ENCODE assay signal across 31 cellular contexts in genomic region chr1:218488531-218488930, GRCh38.
DNase-seq lines count a peak whose midpoint lies in the region; ATAC-seq and TF ChIP-seq lines count a peak whose summit lies in the region.
"Had no signal": no experiment of that assay in that cellular context is flagged by ENCODE, and none has a peak within 500 bp of the region (broad histone marks: within the 10 kb centered on the region; RNA-seq: fewer than 3 reads in every experiment).

No MANE protein-coding gene starts in this region.

- H3K27ac Mint-ChIP-seq in Calu3 (ENCODE audit: unreplicated experiment) = peak overlapping the region; percentile 86
- H3K27ac Mint-ChIP-seq in chondrocyte (ENCODE audit: unreplicated experiment) = peak overlapping the region; percentile 76
- peak overlapping the region; percentile 83 for H3K27ac Mint-ChIP-seq in osteocyte (ENCODE audit: unreplicated experiment)
- no peak overlapping the region for H3K27ac Mint-ChIP-seq in natural killer cell treated with Interleukin-12 subunit alpha and Interleukin-12 subunit beta and Interleukin-15 and Interleukin-18, amount 100 ng/mL, for 72 hours
- H3K27ac Mint-ChIP-seq in activated CD8-positive, alpha-beta memory T cell treated with anti-CD3 and anti-CD28 coated beads, Interleukin-2, amount 10 ng/mL, durations not matched to agents 7 days and 5 days = no peak overlapping the region
- H3K27ac Mint-ChIP-seq: activated naive CD4-positive, alpha-beta T cell treated with anti-CD3 and anti-CD28 coated beads for 36 hours; activated T-helper 1 cell treated with anti-CD3 and anti-CD28 coated beads, Interleukin-12 subunit alpha, Interleukin-12 subunit beta, Interleukin-2, Interleukin-4 antibody, amounts not matched to agents 30 ng/mL and 10 ng/mL and 1 ng/mL, durations not matched to agents 14 hours and 24 hours and 36 hours; B cell; CD8-positive, alpha-beta T cell; nephron progenitor cell; stimulated activated naive CD8-positive, alpha-beta T cell treated with anti-CD3 and anti-CD28 coated beads, Interleukin-15, Interleukin-2, amounts not matched to agents 100 ng/mL and 50 ng/mL, for 24 hours had no signal

- BruUV-seq in Calu3 (replicated peaks; lab: Mats Ljungman, UMichigan) (no TSS peak), PC-3 (replicated peaks; lab: Mats Ljungman, UMichigan) (TSS peak; percentile 76)

- H2AFZ ChIP-seq in PC-3 (ENCODE audit: low read length) = no peak overlapping the region

- H3K27ac ChIP-seq in PC-3 (ENCODE audit: low read length) = peak overlapping the region; percentile 55
- H3K27ac ChIP-seq: ovary, uterus had no signal

- H3K9me3 Mint-ChIP-seq in Calu3 (ENCODE audit: low read depth, unreplicated experiment) (peaks cover 4% of the 10 kb centered on the region), chondrocyte (ENCODE audit: low read depth) (peaks cover 3% of the 10 kb centered on the region), osteocyte (ENCODE audit: unreplicated experiment) (no peaks in the 10 kb centered on the region)
- H3K9me3 Mint-ChIP-seq in natural killer cell treated with Interleukin-12 subunit alpha and Interleukin-12 subunit beta and Interleukin-15 and Interleukin-18, amount 100 ng/mL, for 72 hours = peaks cover 13% of the 10 kb centered on the region
- no peaks in the 10 kb centered on the region for H3K9me3 Mint-ChIP-seq in activated CD8-positive, alpha-beta memory T cell treated with anti-CD3 and anti-CD28 coated beads, Interleukin-2, amount 10 ng/mL, durations not matched to agents 7 days and 5 days (ENCODE audit: low read depth)
- H3K9me3 Mint-ChIP-seq: activated naive CD4-positive, alpha-beta T cell treated with anti-CD3 and anti-CD28 coated beads for 36 hours; activated T-helper 1 cell treated with anti-CD3 and anti-CD28 coated beads, Interleukin-12 subunit alpha, Interleukin-12 subunit beta, Interleukin-2, Interleukin-4 antibody, amounts not matched to agents 30 ng/mL and 10 ng/mL and 1 ng/mL, durations not matched to agents 14 hours and 24 hours and 36 hours; CD8-positive, alpha-beta T cell; nephron progenitor cell; stimulated activated naive CD8-positive, alpha-beta T cell treated with anti-CD3 and anti-CD28 coated beads, Interleukin-15, Interleukin-2, amounts not matched to agents 100 ng/mL and 50 ng/mL, for 24 hours had no signal

- peaks cover 24% of the 10 kb centered on the region for H3F3A ChIP-seq in PC-3 (ENCODE audit: low read length, unreplicated experiment)

- no peak for DNase-seq in Calu3
- peak; percentile 57 for DNase-seq in PC-3
- DNase-seq in chondrocyte (ENCODE audit: low spot score) = no peak
- DNase-seq in osteocyte (ENCODE audit: extremely low spot score, unreplicated experiment) = no peak
- no peak for DNase-seq in NCI-H1105 (lab: John Stamatoyannopoulos, UW)
- no peak for DNase-seq in natural killer cell treated with Interleukin-12 subunit alpha and Interleukin-12 subunit beta and Interleukin-15 and Interleukin-18, amount 100 ng/mL, for 72 hours (ENCODE audit: low spot score)
- no peak for DNase-seq in activated CD8-positive, alpha-beta memory T cell treated with anti-CD3 and anti-CD28 coated beads, Interleukin-2, amount 10 ng/mL, durations not matched to agents 7 days and 5 days
- DNase-seq: activated CD4-positive, alpha-beta T cell treated with anti-CD3 and anti-CD28 coated beads, Interleukin-2, amount 50 U/mL, for 48 hours; activated naive CD4-positive, alpha-beta T cell treated with anti-CD3 and anti-CD28 coated beads for 36 hours; body of pancreas; CD8-positive, alpha-beta T cell; cerebellar nuclear complex; DMS 273 treated with DMSO at 0.1 percent for 48 hours; heart right ventricle; Kasumi-1; MV-4-11; NCI-H1436 treated with DMSO at 0.1 percent for 48 hours; NCI-H345; NCI-H748 treated with DMSO at 0.1 percent for 48 hours; nephron progenitor cell; ovary; retina; RPMI8226; stimulated activated CD4-positive, alpha-beta T cell treated with anti-CD3 and anti-CD28 coated beads, Interleukin-1b, Interleukin-23, amount 100 ng/mL, for 48 hours; uterus had no signal

- H4K20me1 ChIP-seq in PC-3 (ENCODE audit: low read length) = no peaks in the 10 kb centered on the region

- H3K27me3 Mint-ChIP-seq in Calu3 (ENCODE audit: unreplicated experiment) (no peaks in the 10 kb centered on the region), chondrocyte (ENCODE audit: low read depth) (no peaks in the 10 kb centered on the region), osteocyte (ENCODE audit: unreplicated experiment) (no peaks in the 10 kb centered on the region)
- peaks cover 0 to 6% of the 10 kb centered on the region in 2 donors for H3K27me3 Mint-ChIP-seq in natural killer cell treated with Interleukin-12 subunit alpha and Interleukin-12 subunit beta and Interleukin-15 and Interleukin-18, amount 100 ng/mL, for 72 hours
- H3K27me3 Mint-ChIP-seq in activated CD8-positive, alpha-beta memory T cell treated with anti-CD3 and anti-CD28 coated beads, Interleukin-2, amount 10 ng/mL, durations not matched to agents 7 days and 5 days = peaks cover 6% of the 10 kb centered on the region
- H3K27me3 Mint-ChIP-seq: B cell; stimulated activated naive CD8-positive, alpha-beta T cell treated with anti-CD3 and anti-CD28 coated beads, Interleukin-15, Interleukin-2, amounts not matched to agents 100 ng/mL and 50 ng/mL, for 24 hours had no signal

- CTCF ChIA-PET in Calu3 (lab: Charles Lee) (interaction anchor here (0.6 to 2.3 kb wide), 5 partner anchors 8 to 534 kb away, joined by 3 to 7 read pairs (median 4); no protein-coding TSS in a partner anchor), PC-3 (lab: Charles Lee) (no interaction called here)
- CTCF ChIA-PET in activated CD8-positive, alpha-beta memory T cell treated with anti-CD3 and anti-CD28 coated beads, Interleukin-2, amount 10 ng/mL, durations not matched to agents 7 days and 5 days (lab: Charles Lee) = no interaction called here

- no peaks in the 10 kb centered on the region for H3K27me3 ChIP-seq in PC-3 (ENCODE audit: low read length)
- H3K27me3 ChIP-seq: body of pancreas, heart right ventricle, ovary, uterus had no signal

- H3K9me3 ChIP-seq in PC-3 (ENCODE audit: low read length) = no peaks in the 10 kb centered on the region
- H3K9me3 ChIP-seq: body of pancreas, heart right ventricle, ovary, thoracic aorta, uterus had no signal

- ATAC-seq in PC-3 = no peak
- ATAC-seq in HG03280 (IDR thresholded peaks at IDR 0.05; ENCODE audit: unreplicated experiment) = no peak
- ATAC-seq in natural killer cell treated with Interleukin-12 subunit alpha and Interleukin-12 subunit beta and Interleukin-15 and Interleukin-18, amount 100 ng/mL, for 72 hours = no peak
- ATAC-seq in activated CD8-positive, alpha-beta memory T cell treated with anti-CD3 and anti-CD28 coated beads, Interleukin-2, amount 10 ng/mL, durations not matched to agents 7 days and 5 days = no peak
- ATAC-seq: activated CD4-positive, CD25-positive, alpha-beta regulatory T cell treated with anti-CD3 and anti-CD28 coated beads, Interleukin-2, amount 50 U/mL, for 24 hours; CD8-positive, alpha-beta T cell had no signal

- intact Hi-C loops in Calu3 (cut with micrococcal nuclease; ENCODE audit: unreplicated experiment) = loop anchor here (5.0 to 10.0 kb wide), 4 partner anchors 141 to 386 kb away; partner anchors contain the start of gene TGFB2
- intact Hi-C loops in PC-3 (cut with micrococcal nuclease) = no loop called here

- H3K4me3 ChIP-seq in PC-3 (ENCODE audit: low read length) = no peak overlapping the region
- H3K4me3 ChIP-seq: body of pancreas, heart right ventricle, ovary, thoracic aorta, uterus had no signal

- H3K9me2 ChIP-seq in PC-3 (replicated peaks; ENCODE audit: low read length) = no peaks in the 10 kb centered on the region

- H3K36me3 ChIP-seq in PC-3 (ENCODE audit: low read depth, low read length) = no peaks in the 10 kb centered on the region
- H3K36me3 ChIP-seq: heart right ventricle, ovary, thoracic aorta, uterus had no signal

- POLR2A ChIA-PET in PC-3 (lab: Charles Lee; ENCODE audit: unreplicated experiment) = interaction anchor here (0.7 kb wide), 1 partner anchor 143 kb away, joined by 3 read pairs; the partner anchor contains the start of gene TGFB2

- H3K4me1 ChIP-seq in PC-3 (ENCODE audit: insufficient read depth, low read length) = peaks cover 79% of the 10 kb centered on the region
- H3K4me1 ChIP-seq: uterus had no signal

- H3K9ac ChIP-seq in PC-3 (ENCODE audit: low read length) = peak overlapping the region; percentile 1; the same call in 1 of the 2 replicates

- peak overlapping the region; percentile 55 for H3K4me2 ChIP-seq in PC-3 (ENCODE audit: low read length)

- 0 out of 2 replicates have a peak, but pooled peaks cover 5% of the 10 kb centered on the region for H3K79me2 ChIP-seq in PC-3 (ENCODE audit: low read length)

- TF ChIP-seq CTCF in Calu3 (IDR thresholded peaks at IDR 0.05; ENCODE audit: unreplicated experiment) (no peak), PC-3 (conservative IDR thresholded peaks at IDR 0.05; ENCODE audit: low read depth, low read length) (no peak), chondrocyte (IDR thresholded peaks at IDR 0.05) (no peak), osteocyte (IDR thresholded peaks at IDR 0.05) (no peak)

- H3K4me3 Mint-ChIP-seq in Calu3 (ENCODE audit: low read depth, unreplicated experiment) (no peak overlapping the region), chondrocyte (ENCODE audit: unreplicated experiment) (no peak overlapping the region), osteocyte (ENCODE audit: unreplicated experiment) (no peak overlapping the region)
- no peak overlapping the region for H3K4me3 Mint-ChIP-seq in natural killer cell treated with Interleukin-12 subunit alpha and Interleukin-12 subunit beta and Interleukin-15 and Interleukin-18, amount 100 ng/mL, for 72 hours
- no peak overlapping the region for H3K4me3 Mint-ChIP-seq in activated CD8-positive, alpha-beta memory T cell treated with anti-CD3 and anti-CD28 coated beads, Interleukin-2, amount 10 ng/mL, durations not matched to agents 7 days and 5 days
- H3K4me3 Mint-ChIP-seq: activated naive CD4-positive, alpha-beta T cell treated with anti-CD3 and anti-CD28 coated beads for 36 hours; activated T-helper 1 cell treated with anti-CD3 and anti-CD28 coated beads, Interleukin-12 subunit alpha, Interleukin-12 subunit beta, Interleukin-2, Interleukin-4 antibody, amounts not matched to agents 30 ng/mL and 10 ng/mL and 1 ng/mL, durations not matched to agents 14 hours and 24 hours and 36 hours; B cell; CD8-positive, alpha-beta T cell; nephron progenitor cell; stimulated activated naive CD8-positive, alpha-beta T cell treated with anti-CD3 and anti-CD28 coated beads, Interleukin-15, Interleukin-2, amounts not matched to agents 100 ng/mL and 50 ng/mL, for 24 hours had no signal

- H3K36me3 Mint-ChIP-seq in Calu3 (ENCODE audit: insufficient read depth, unreplicated experiment) = peaks cover 4% of the 10 kb centered on the region
- H3K36me3 Mint-ChIP-seq in chondrocyte (ENCODE audit: low read depth) = no peaks in the 10 kb centered on the region
- no peaks in the 10 kb centered on the region for H3K36me3 Mint-ChIP-seq in osteocyte (ENCODE audit: unreplicated experiment)
- H3K36me3 Mint-ChIP-seq in natural killer cell treated with Interleukin-12 subunit alpha and Interleukin-12 subunit beta and Interleukin-15 and Interleukin-18, amount 100 ng/mL, for 72 hours = no peaks in the 10 kb centered on the region
- H3K36me3 Mint-ChIP-seq in activated CD8-positive, alpha-beta memory T cell treated with anti-CD3 and anti-CD28 coated beads, Interleukin-2, amount 10 ng/mL, durations not matched to agents 7 days and 5 days = no peaks in the 10 kb centered on the region
- H3K36me3 Mint-ChIP-seq: CD8-positive, alpha-beta T cell had no signal

- H3K4me1 Mint-ChIP-seq in Calu3 (ENCODE audit: low read depth, unreplicated experiment) (peaks cover 57% of the 10 kb centered on the region), chondrocyte (ENCODE audit: low read depth) (peaks cover 33% of the 10 kb centered on the region), osteocyte (ENCODE audit: unreplicated experiment) (peaks cover 30% of the 10 kb centered on the region)
- no peaks in the 10 kb centered on the region for H3K4me1 Mint-ChIP-seq in natural killer cell treated with Interleukin-12 subunit alpha and Interleukin-12 subunit beta and Interleukin-15 and Interleukin-18, amount 100 ng/mL, for 72 hours (ENCODE audit: low read depth in 2 of 2)
- no peaks in the 10 kb centered on the region for H3K4me1 Mint-ChIP-seq in activated CD8-positive, alpha-beta memory T cell treated with anti-CD3 and anti-CD28 coated beads, Interleukin-2, amount 10 ng/mL, durations not matched to agents 7 days and 5 days

Comparison
In these comparisons a context has a peak if more than half of its experiments do, and no peak if none do; other contexts are left out.
1. H3K27ac Mint-ChIP-seq: peak in Calu3 (single experiment), chondrocyte (single experiment) and osteocyte (single experiment); none in natural killer cell treated with Interleukin-12 subunit alpha and Interleukin-12 subunit beta and Interleukin-15 and Interleukin-18, amount 100 ng/mL, for 72 hours (0 of 2) and activated CD8-positive, alpha-beta memory T cell treated with anti-CD3 and anti-CD28 coated beads, Interleukin-2, amount 10 ng/mL, durations not matched to agents 7 days and 5 days (single experiment).